ENCODE assay signal across 8 cellular contexts in genomic region chr9:113957778-113958430, GRCh38.
DNase-seq lines count a peak whose midpoint lies in the region; ATAC-seq, FAIRE-seq and TF ChIP-seq lines count a peak whose summit lies in the region.

No MANE protein-coding gene starts in this region.

- H3K4me3 ChIP-seq in HEK293 (ENCODE audit: low read depth, low read length) (no peak overlapping the region), astrocyte (ENCODE audit: insufficient read depth, low read depth, low read length) (peak overlapping the region; percentile 19)

- no peak for ATAC-seq in stimulated activated naive CD8-positive, alpha-beta T cell treated with anti-CD3 and anti-CD28 coated beads, Interleukin-15, Interleukin-2, amounts not matched to agents 100 U/mL and 50 U/mL, for 24 hours
- no peak for ATAC-seq in HG02588 (IDR thresholded peaks at IDR 0.05; ENCODE audit: unreplicated experiment)

- DNase-seq in astrocyte (ENCODE audit: low read depth) (peak; percentile 85), islet precursor cell (peak; percentile 36), stromal cell of bone marrow (ENCODE audit: low read depth) (peak; percentile 88), occipital lobe (lab: John Stamatoyannopoulos, UW) (no peak), SIG-M5 treated with dmso at 0.1 percent for 504 hours (lab: John Stamatoyannopoulos, UW; ENCODE audit: unreplicated experiment) (no peak)
- no peak for DNase-seq in stimulated activated naive CD8-positive, alpha-beta T cell treated with anti-CD3 and anti-CD28 coated beads, Interleukin-15, Interleukin-2, amounts not matched to agents 100 U/mL and 50 U/mL, for 24 hours

- H3K27me3 Mint-ChIP-seq in astrocyte (ENCODE audit: low read depth, unreplicated experiment), result no peaks in the 10 kb centered on the region

- H3K27me3 ChIP-seq in astrocyte (ENCODE audit: insufficient read depth, low read length), result no peaks in the 10 kb centered on the region

- no peaks in the 10 kb centered on the region for H3K9me3 Mint-ChIP-seq in astrocyte (ENCODE audit: unreplicated experiment)

- no peak overlapping the region for H2AFZ ChIP-seq in astrocyte (ENCODE audit: low read depth, low read length)

- H3K79me2 ChIP-seq in astrocyte (ENCODE audit: insufficient read depth, low read length), result peaks cover 62% of the 10 kb centered on the region

- no peak overlapping the region for H3K4me3 Mint-ChIP-seq in astrocyte (ENCODE audit: unreplicated experiment)

- peak overlapping the region; percentile 51 for H3K9ac ChIP-seq in astrocyte (ENCODE audit: low read length)

- H3K9me3 ChIP-seq in HEK293 (ENCODE audit: control insufficient read depth, insufficient read depth, low read depth, low read length) (no peaks in the 10 kb centered on the region), astrocyte (ENCODE audit: insufficient read depth, low read depth, low read length) (no peaks in the 10 kb centered on the region)

- peak overlapping the region; percentile 71 for H3K4me2 ChIP-seq in astrocyte (ENCODE audit: low read length)

- CTCF ChIA-PET in HEK293 (lab: Yijun Ruan, JAX), result interaction anchor here (1.3 to 1.6 kb wide), 2 partner anchors 87 to 333 kb away, joined by 3 read pairs; no protein-coding TSS in a partner anchor

- H4K20me1 ChIP-seq in astrocyte (ENCODE audit: insufficient read depth, low read length), result no peaks in the 10 kb centered on the region

- POLR2A ChIA-PET in HEK293 (lab: Yijun Ruan, JAX), result no interaction called here

- peak overlapping the region; percentile 27 for H3K27ac Mint-ChIP-seq in astrocyte (ENCODE audit: unreplicated experiment)

- FAIRE-seq in astrocyte (lab: Jason Lieb, UNC), result peak; percentile 59

- TF ChIP-seq CTCF in HEK293 (tag by site-specific recombination; IDR thresholded peaks at IDR 0.05) (no peak), astrocyte (IDR thresholded peaks at IDR 0.05; ENCODE audit: insufficient read depth, low read depth, low read length) (no peak)

- H3K27ac ChIP-seq in HEK293 (ENCODE audit: extremely low read depth, low read depth, low read length) (no peak overlapping the region), astrocyte (ENCODE audit: low read depth, low read length) (peak overlapping the region; percentile 73)

- H3K4me1 ChIP-seq in HEK293 (ENCODE audit: control insufficient read depth, insufficient read depth, low read length) (no peaks in the 10 kb centered on the region), astrocyte (ENCODE audit: insufficient read depth, low read length) (peaks cover 54% of the 10 kb centered on the region)

- H3K4me1 Mint-ChIP-seq in astrocyte (ENCODE audit: low read depth, unreplicated experiment), result peaks cover 38% of the 10 kb centered on the region

- H3K36me3 ChIP-seq in HEK293 (ENCODE audit: control insufficient read depth in 2 of 2, insufficient read depth in 1 of 2, low read length in 2 of 2), result no peaks in the 10 kb centered on the region
- peaks cover 3% of the 10 kb centered on the region for H3K36me3 ChIP-seq in astrocyte (ENCODE audit: insufficient read depth, low read length)

- peaks cover 13% of the 10 kb centered on the region for H3K36me3 Mint-ChIP-seq in astrocyte (ENCODE audit: low read depth, unreplicated experiment)

TF ChIP-seq in HEK293, 187 proteins besides CTCF, POLR2A, EP300 and RAD21:
- no peak for TF ChIP-seq ZBTB7A (tag by site-specific recombination; IDR thresholded peaks at IDR 0.05; ENCODE audit: low read depth)
- TF ChIP-seq, protein P1, sequence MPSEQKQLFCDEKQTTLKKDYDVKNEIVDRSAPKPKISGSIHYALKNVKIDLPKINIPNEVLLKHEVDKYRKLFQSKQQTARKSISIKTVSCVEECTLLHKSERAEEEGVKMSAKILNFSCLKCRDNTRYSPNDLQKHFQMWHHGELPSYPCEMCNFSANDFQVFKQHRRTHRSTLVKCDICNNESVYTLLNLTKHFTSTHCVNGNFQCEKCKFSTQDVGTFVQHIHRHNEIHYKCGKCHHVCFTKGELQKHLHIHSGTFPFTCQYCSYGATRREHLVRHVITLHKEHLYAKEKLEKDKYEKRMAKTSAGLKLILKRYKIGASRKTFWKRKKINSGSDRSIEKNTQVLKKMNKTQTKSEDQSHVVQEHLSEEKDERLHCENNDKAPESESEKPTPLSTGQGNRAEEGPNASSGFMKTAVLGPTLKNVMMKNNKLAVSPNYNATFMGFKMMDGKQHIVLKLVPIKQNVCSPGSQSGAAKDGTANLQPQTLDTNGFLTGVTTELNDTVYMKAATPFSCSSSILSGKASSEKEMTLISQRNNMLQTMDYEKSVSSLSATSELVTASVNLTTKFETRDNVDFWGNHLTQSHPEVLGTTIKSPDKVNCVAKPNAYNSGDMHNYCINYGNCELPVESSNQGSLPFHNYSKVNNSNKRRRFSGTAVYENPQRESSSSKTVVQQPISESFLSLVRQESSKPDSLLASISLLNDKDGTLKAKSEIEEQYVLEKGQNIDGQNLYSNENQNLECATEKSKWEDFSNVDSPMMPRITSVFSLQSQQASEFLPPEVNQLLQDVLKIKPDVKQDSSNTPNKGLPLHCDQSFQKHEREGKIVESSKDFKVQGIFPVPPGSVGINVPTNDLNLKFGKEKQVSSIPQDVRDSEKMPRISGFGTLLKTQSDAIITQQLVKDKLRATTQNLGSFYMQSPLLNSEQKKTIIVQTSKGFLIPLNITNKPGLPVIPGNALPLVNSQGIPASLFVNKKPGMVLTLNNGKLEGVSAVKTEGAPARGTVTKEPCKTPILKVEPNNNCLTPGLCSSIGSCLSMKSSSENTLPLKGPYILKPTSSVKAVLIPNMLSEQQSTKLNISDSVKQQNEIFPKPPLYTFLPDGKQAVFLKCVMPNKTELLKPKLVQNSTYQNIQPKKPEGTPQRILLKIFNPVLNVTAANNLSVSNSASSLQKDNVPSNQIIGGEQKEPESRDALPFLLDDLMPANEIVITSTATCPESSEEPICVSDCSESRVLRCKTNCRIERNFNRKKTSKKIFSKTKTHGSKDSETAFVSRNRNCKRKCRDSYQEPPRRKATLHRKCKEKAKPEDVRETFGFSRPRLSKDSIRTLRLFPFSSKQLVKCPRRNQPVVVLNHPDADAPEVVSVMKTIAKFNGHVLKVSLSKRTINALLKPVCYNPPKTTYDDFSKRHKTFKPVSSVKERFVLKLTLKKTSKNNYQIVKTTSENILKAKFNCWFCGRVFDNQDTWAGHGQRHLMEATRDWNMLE (tag by site-specific recombination; conservative IDR thresholded peaks at IDR 0.05; ENCODE audit: low read depth), result no peak
- peak; percentile 66 for TF ChIP-seq BCL6B (tag by site-specific recombination; IDR thresholded peaks at IDR 0.05)
- TF ChIP-seq ZNF660 (tag by site-specific recombination; IDR thresholded peaks at IDR 0.05), result no peak
- TF ChIP-seq ZNF26 (tag by site-specific recombination; IDR thresholded peaks at IDR 0.05), result no peak
- no peak for TF ChIP-seq ZNF792 (tag by site-specific recombination; IDR thresholded peaks at IDR 0.05)
- no peak for TF ChIP-seq ZNF114 (tag by site-specific recombination; IDR thresholded peaks at IDR 0.05)
- TF ChIP-seq, protein P2, sequence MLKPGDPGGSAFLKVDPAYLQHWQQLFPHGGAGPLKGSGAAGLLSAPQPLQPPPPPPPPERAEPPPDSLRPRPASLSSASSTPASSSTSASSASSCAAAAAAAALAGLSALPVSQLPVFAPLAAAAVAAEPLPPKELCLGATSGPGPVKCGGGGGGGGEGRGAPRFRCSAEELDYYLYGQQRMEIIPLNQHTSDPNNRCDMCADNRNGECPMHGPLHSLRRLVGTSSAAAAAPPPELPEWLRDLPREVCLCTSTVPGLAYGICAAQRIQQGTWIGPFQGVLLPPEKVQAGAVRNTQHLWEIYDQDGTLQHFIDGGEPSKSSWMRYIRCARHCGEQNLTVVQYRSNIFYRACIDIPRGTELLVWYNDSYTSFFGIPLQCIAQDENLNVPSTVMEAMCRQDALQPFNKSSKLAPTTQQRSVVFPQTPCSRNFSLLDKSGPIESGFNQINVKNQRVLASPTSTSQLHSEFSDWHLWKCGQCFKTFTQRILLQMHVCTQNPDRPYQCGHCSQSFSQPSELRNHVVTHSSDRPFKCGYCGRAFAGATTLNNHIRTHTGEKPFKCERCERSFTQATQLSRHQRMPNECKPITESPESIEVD (tag by site-specific recombination; IDR thresholded peaks at IDR 0.05), result peak; percentile 86
- no peak for TF ChIP-seq ZNF768 (tag by site-specific recombination; IDR thresholded peaks at IDR 0.05)
- 0 out of 2 replicates have a peak, but pooled peaks have one; percentile 15 for TF ChIP-seq ZIC2 (tag by site-specific recombination; IDR thresholded peaks at IDR 0.05)

Comparison
In these comparisons a context has a peak if more than half of its experiments do, and no peak if none do; other contexts are left out.
1. DNase-seq: peak in astrocyte (single experiment), islet precursor cell (single experiment) and stromal cell of bone marrow (single experiment); none in occipital lobe (single experiment), stimulated activated naive CD8-positive, alpha-beta T cell treated with anti-CD3 and anti-CD28 coated beads, Interleukin-15, Interleukin-2, amounts not matched to agents 100 U/mL and 50 U/mL, for 24 hours (single experiment) and SIG-M5 treated with dmso at 0.1 percent for 504 hours (single experiment).